Comparison of ENCODE assay signal across 9 cellular contexts in the genomic region with DNA sequence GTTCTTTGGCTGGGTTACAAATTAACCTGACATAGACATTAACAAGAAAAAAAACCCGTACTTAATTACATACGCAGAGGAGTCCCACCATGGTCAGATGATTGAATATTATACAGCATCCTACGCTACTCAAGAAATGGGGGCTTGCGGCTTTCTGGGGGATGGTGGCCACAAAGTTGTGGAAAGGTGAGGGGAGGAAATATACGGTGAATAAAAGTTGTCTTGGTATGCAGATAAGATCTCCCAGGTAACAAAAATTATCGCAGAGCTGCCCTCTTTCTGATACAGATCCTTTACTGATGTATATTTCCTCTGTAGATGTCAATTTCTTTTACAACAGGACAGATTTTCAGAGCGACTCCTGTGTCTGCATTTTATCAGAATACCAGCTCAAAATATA. TPM values are rescaled to one million over a fixed set of nuclear protein-coding genes. Genes with fewer than 3 reads are reported as not detected.
DNase-seq lines count a peak whose midpoint lies in the region; ATAC-seq, FAIRE-seq and TF ChIP-seq lines count a peak whose summit lies in the region.
"Had no signal": no experiment of that assay in that cellular context is flagged by ENCODE, and none has a peak within 500 bp of the region (broad histone marks: within the 10 kb centered on the region; RNA-seq: fewer than 3 reads in every experiment).

No MANE protein-coding gene starts in this region.

- CTCF ChIA-PET in Panc1 (lab: Charles Lee), result no interaction called here

- ATAC-seq in DND-41 (ENCODE audit: insufficient read depth, low read depth) (no peak), Panc1 (no peak), pancreas (no peak), GM19467 (IDR thresholded peaks at IDR 0.05; ENCODE audit: unreplicated experiment) (no peak), HG03442 (IDR thresholded peaks at IDR 0.05; ENCODE audit: unreplicated experiment) (no peak)

- peak overlapping the region; percentile 92 for H3K9ac ChIP-seq in DND-41 (ENCODE audit: low read depth, low read length)

- H4K20me1 ChIP-seq in DND-41 (ENCODE audit: insufficient read depth, low read length), result peaks cover 58% of the 10 kb centered on the region

- H3K4me2 ChIP-seq in DND-41 (ENCODE audit: insufficient read depth, low read length), result peak overlapping the region; percentile 95

- DNase-seq in DND-41 (peak; percentile 23), Panc1 (ENCODE audit: low read depth, low spot score) (no peak), epithelial cell of prostate (ENCODE audit: low read depth, low spot score) (no peak), pancreas (no peak), iPS-NIHi7 (ENCODE audit: extremely low spot score) (no peak), GOT3 (lab: John Stamatoyannopoulos, UW) (no peak)

- H3K4me1 ChIP-seq in DND-41 (ENCODE audit: insufficient read depth, low read length) (peaks cover 57% of the 10 kb centered on the region), Panc1 (ENCODE audit: control insufficient read depth, insufficient read depth, low read length) (peaks cover 8% of the 10 kb centered on the region), pancreas (peaks cover 17 to 31% (median 26%) of the 10 kb centered on the region in 3 donors)

- no peaks in the 10 kb centered on the region for H3K9me3 ChIP-seq in DND-41 (ENCODE audit: insufficient read depth, low read length, severe bottlenecking)
- H3K9me3 ChIP-seq in Panc1 (ENCODE audit: control insufficient read depth, insufficient read depth, low read depth, low read length), result no peaks in the 10 kb centered on the region
- H3K9me3 ChIP-seq in pancreas, result no peaks in the 10 kb centered on the region

- in situ Hi-C loops in Panc1 (cut with HindIII; ENCODE audit: low pct_unique_long_range_greater_than_20kb, low sequenced_read_pairs), result no loop called here

- no peak for FAIRE-seq in pancreas (lab: Jason Lieb, UNC)
- FAIRE-seq: colon had no signal

- H2AFZ ChIP-seq in DND-41 (ENCODE audit: low read depth, low read length), result no peak overlapping the region

- 1% methylated on average over 7 of the region's 7 CpGs for WGBS in pancreas, 2 donors

- H3K36me3 ChIP-seq in DND-41 (ENCODE audit: insufficient read depth, low read length) (peaks cover 63% of the 10 kb centered on the region), Panc1 (ENCODE audit: control insufficient read depth, insufficient read depth, low read length) (peaks cover 12% of the 10 kb centered on the region), pancreas (peaks cover 0 to under 1% (median 0%) of the 10 kb centered on the region in 3 donors)

- POLR2A ChIA-PET in Panc1 (lab: Charles Lee), result no interaction called here

- TF ChIP-seq CTCF in DND-41 (IDR thresholded peaks at IDR 0.05; ENCODE audit: borderline replicate concordance, extremely low read depth, low read length, poor library complexity, severe bottlenecking) (no peak), Panc1 (IDR thresholded peaks at IDR 0.05) (no peak), pancreas (IDR thresholded peaks at IDR 0.05) (no peak)

- peak overlapping the region; percentile 59 to 77 for H3K4me3 ChIP-seq in DND-41 (ENCODE audit: low read depth in 1 of 2, low read length in 2 of 2)
- peak overlapping the region; percentile 83 to 89 for H3K4me3 ChIP-seq in Panc1 (ENCODE audit: low read depth in 2 of 2, low read length in 2 of 2)
- H3K4me3 ChIP-seq in pancreas, result peak overlapping the region; percentile 64 to 81 (median 78)

- intact Hi-C loops in Panc1 (cut with micrococcal nuclease; ENCODE audit: unreplicated experiment) (loop anchor here (5.0 kb wide), 1 partner anchor 262 kb away; no protein-coding TSS in a partner anchor), pancreas (cut with DNase I) (loop anchor here in 2 of 3 donors (10.0 kb wide), 2 partner anchors 255 to 785 kb away; no protein-coding TSS in a partner anchor)

- H3K27me3 ChIP-seq in DND-41 (ENCODE audit: insufficient read depth, low read length, poor library complexity), result no peaks in the 10 kb centered on the region
- no peaks in the 10 kb centered on the region for H3K27me3 ChIP-seq in Panc1 (ENCODE audit: control insufficient read depth, insufficient read depth, low read length)
- no peaks in the 10 kb centered on the region for H3K27me3 ChIP-seq in pancreas

- H3K79me2 ChIP-seq in DND-41 (ENCODE audit: insufficient read depth, low read length), result peaks cover 98% of the 10 kb centered on the region

- no TSS peak for BruUV-seq in Panc1 (replicated peaks; lab: Mats Ljungman, UMichigan)

- H3K27ac ChIP-seq in DND-41 (ENCODE audit: low read length), result peak overlapping the region; percentile 95
- H3K27ac ChIP-seq in Panc1 (ENCODE audit: low read length), result peak overlapping the region; percentile 93
- peak overlapping the region; percentile 86 for H3K27ac ChIP-seq in epithelial cell of prostate
- peak overlapping the region; percentile 89 to 95 (median 94) for H3K27ac ChIP-seq in pancreas

RNA-seq across cellular contexts. Expression of gene DCAF16, which starts 0.9 kb away (rescaled TPM):
- total RNA-seq in Panc1 (2021; ENCODE audit: unreplicated experiment) (28.6 TPM), pancreas (10 to 100 TPM; 12.4 to 23.5 (median 14.4) TPM)
- 8.8 TPM for polyA plus RNA-seq in Panc1 (2012; ENCODE audit: insufficient read length)
- polyA plus RNA-seq in pancreas, result 10 to 100 TPM in 1 of 2 donors, 1 to 10 TPM in 1; 6.4 to 13.8 TPM

RNA-seq across cellular contexts. Expression of gene NCAPG, which starts 1.1 kb away (rescaled TPM):
- total RNA-seq in Panc1 (2021; ENCODE audit: unreplicated experiment) (31.0 TPM), pancreas (1 to 10 TPM in 1 of 6 donors, under 1 TPM in 4, not detected in 1; 0.23 to 1.3 (median 0.54) TPM)
- polyA plus RNA-seq in Panc1 (2012; ENCODE audit: insufficient read length), result 7.0 TPM
- under 1 TPM; 0.09 to 0.30 TPM for polyA plus RNA-seq in pancreas

RNA-seq across cellular contexts. Expression of gene FAM184B, which starts 28.2 kb away (rescaled TPM):
- total RNA-seq in Panc1 (2021; ENCODE audit: unreplicated experiment), result 0.03 TPM
- not detected for polyA plus RNA-seq in Panc1 (2012; ENCODE audit: insufficient read length)
- total RNA-seq in pancreas, result not detected
- polyA plus RNA-seq in pancreas, result under 1 TPM; 0.04 to 0.07 TPM

Comparison
In these comparisons a context has a peak if more than half of its experiments do, and no peak if none do; other contexts are left out.
1. RNA of gene NCAPG, which starts 1.1 kb away (total RNA-seq): 31.0 TPM in Panc1 (single experiment); 0.23 to 1.3 TPM in pancreas; every median in the first group is over 10 times any median in the second.
2. Peak in every context shown above with its lines, with median percentiles within 50 percentile points of each other: H3K27ac ChIP-seq and H3K4me3 ChIP-seq.